In the genomic region with DNA sequence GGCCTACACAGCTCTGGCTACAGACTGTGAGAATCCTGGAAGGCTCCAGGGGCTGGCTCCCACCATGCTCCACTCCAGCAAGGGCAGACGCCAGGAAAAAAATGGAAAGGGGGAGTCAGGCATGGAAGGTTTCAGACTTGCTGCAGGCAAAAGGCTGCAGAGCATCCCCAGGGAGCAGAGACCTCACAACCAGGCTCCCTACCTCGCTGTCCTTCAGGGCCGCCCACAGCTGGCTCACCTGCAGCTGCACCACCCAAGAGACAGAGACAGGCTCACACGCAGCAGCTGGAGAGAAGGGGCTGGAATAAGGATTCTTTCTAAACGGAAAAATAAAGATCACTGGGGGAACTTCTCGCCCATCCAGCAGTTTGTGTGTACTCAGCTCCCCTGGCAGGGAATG, we compare ENCODE assay signal across 15 cellular contexts. TPM values are rescaled to one million over a fixed set of nuclear protein-coding genes. Genes with fewer than 3 reads are reported as not detected.
DNase-seq lines count a peak whose midpoint lies in the region; ATAC-seq and TF ChIP-seq lines count a peak whose summit lies in the region.
"Had no signal": no experiment of that assay in that cellular context is flagged by ENCODE, and none has a peak within 500 bp of the region (broad histone marks: within the 10 kb centered on the region; RNA-seq: fewer than 3 reads in every experiment).

No MANE protein-coding gene starts in this region.

- no peaks in the 10 kb centered on the region for H3K9me3 ChIP-seq in ascending aorta
- H3K9me3 ChIP-seq: neutrophil had no signal

- peak overlapping the region; percentile 14 to 20 for H3K27ac ChIP-seq in ascending aorta
- H3K27ac ChIP-seq: C4-2B, neutrophil had no signal

- no peak overlapping the region for H3K4me3 ChIP-seq in ascending aorta
- H3K4me3 ChIP-seq: dorsolateral prefrontal cortex, lung had no signal

- no peaks in the 10 kb centered on the region for H3K27me3 ChIP-seq in ascending aorta
- H3K27me3 ChIP-seq: dorsolateral prefrontal cortex, neutrophil had no signal

- no peak for TF ChIP-seq CTCF in ascending aorta (IDR thresholded peaks at IDR 0.05)

- ATAC-seq in GM19397 (IDR thresholded peaks at IDR 0.05; ENCODE audit: unreplicated experiment) (peak; percentile 27), HG02870 (IDR thresholded peaks at IDR 0.05; ENCODE audit: unreplicated experiment) (peak; percentile 31), GM18861 (IDR thresholded peaks at IDR 0.05; ENCODE audit: unreplicated experiment) (no peak)
- peak; percentile 87 for ATAC-seq in stimulated activated memory B cell treated with anti-CD40 and anti-IgM and Interleukin-4, amounts not matched to agents 10 μg/mL and 1 μg/mL and 100 μg/mL, for 72 hours

- intact Hi-C loops in ascending aorta (cut with DNase I) = no loop called here

- no peaks in the 10 kb centered on the region for H3K27me3 Mint-ChIP-seq in stimulated activated memory B cell treated with anti-CD40 and anti-IgM and Interleukin-4, amounts not matched to agents 10 μg/mL and 1 μg/mL and 100 μg/mL, for 72 hours
- H3K27me3 Mint-ChIP-seq: activated CD4-positive, alpha-beta T cell treated with anti-CD3 and anti-CD28 coated beads, Interleukin-2, amount 10 ng/mL, durations not matched to agents 7 days and 5 days; stimulated activated naive CD8-positive, alpha-beta T cell treated with anti-CD3 and anti-CD28 coated beads, Interleukin-15, Interleukin-2, amounts not matched to agents 100 ng/mL and 50 ng/mL, for 24 hours had no signal

- peak overlapping the region; percentile 73 for H3K4me3 Mint-ChIP-seq in stimulated activated memory B cell treated with anti-CD40 and anti-IgM and Interleukin-4, amounts not matched to agents 10 μg/mL and 1 μg/mL and 100 μg/mL, for 72 hours
- H3K4me3 Mint-ChIP-seq: activated CD4-positive, alpha-beta T cell treated with anti-CD3 and anti-CD28 coated beads, Interleukin-2, amount 10 ng/mL, durations not matched to agents 7 days and 5 days; stimulated activated naive CD8-positive, alpha-beta T cell treated with anti-CD3 and anti-CD28 coated beads, Interleukin-15, Interleukin-2, amounts not matched to agents 100 ng/mL and 50 ng/mL, for 24 hours had no signal

- H3K36me3 ChIP-seq in ascending aorta = no peaks in the 10 kb centered on the region
- H3K36me3 ChIP-seq: neutrophil had no signal

- DNase-seq in ascending aorta (ENCODE audit: low spot score in 2 of 2) (no peak), SKM-1 treated with dmso at 0.1 percent for 144 hours (lab: John Stamatoyannopoulos, UW; ENCODE audit: unreplicated experiment) (no peak)
- no peak for DNase-seq in stimulated activated CD4-positive, alpha-beta T cell treated with anti-CD3 and anti-CD28 coated beads, Interleukin-4, amount 100 ng/mL, for 4 hours
- DNase-seq in stimulated activated CD4-positive, alpha-beta T cell treated with anti-CD3 and anti-CD28 coated beads, Interleukin-15, amount 100 ng/mL, for 24 hours = no peak
- DNase-seq: activated CD4-positive, alpha-beta T cell treated with anti-CD3 and anti-CD28 coated beads, Interleukin-2, amount 10 ng/mL, durations not matched to agents 7 days and 5 days; dorsolateral prefrontal cortex; RPMI8226 had no signal

- peaks cover 3% of the 10 kb centered on the region for H3K9me3 Mint-ChIP-seq in stimulated activated memory B cell treated with anti-CD40 and anti-IgM and Interleukin-4, amounts not matched to agents 10 μg/mL and 1 μg/mL and 100 μg/mL, for 72 hours
- H3K9me3 Mint-ChIP-seq: activated CD4-positive, alpha-beta T cell treated with anti-CD3 and anti-CD28 coated beads, Interleukin-2, amount 10 ng/mL, durations not matched to agents 7 days and 5 days had no signal

- no peak overlapping the region for H3K27ac Mint-ChIP-seq in stimulated activated memory B cell treated with anti-CD40 and anti-IgM and Interleukin-4, amounts not matched to agents 10 μg/mL and 1 μg/mL and 100 μg/mL, for 72 hours
- H3K27ac Mint-ChIP-seq: activated CD4-positive, alpha-beta T cell treated with anti-CD3 and anti-CD28 coated beads, Interleukin-2, amount 10 ng/mL, durations not matched to agents 7 days and 5 days had no signal

- H3K36me3 Mint-ChIP-seq in stimulated activated memory B cell treated with anti-CD40 and anti-IgM and Interleukin-4, amounts not matched to agents 10 μg/mL and 1 μg/mL and 100 μg/mL, for 72 hours = peaks cover 31% of the 10 kb centered on the region

- peaks cover 0 to 38% of the 10 kb centered on the region in 2 donors for H3K4me1 ChIP-seq in ascending aorta

- peaks cover 18% of the 10 kb centered on the region for H3K4me1 Mint-ChIP-seq in stimulated activated memory B cell treated with anti-CD40 and anti-IgM and Interleukin-4, amounts not matched to agents 10 μg/mL and 1 μg/mL and 100 μg/mL, for 72 hours

RNA-seq across cellular contexts. Expression of a gene that starts 34.7 kb away (rescaled TPM):
- total RNA-seq in ascending aorta = 20.5 TPM
